ENCODE assay signal across 9 cellular contexts in genomic region chrX:27910412-27910811, GRCh38.
"Had no signal": no experiment of that assay in that cellular context is flagged by ENCODE, and none has a peak within 500 bp of the region (broad histone marks: within the 10 kb centered on the region; RNA-seq: fewer than 3 reads in every experiment).

No MANE protein-coding gene starts in this region.

- ATAC-seq: GM23338, K562 had no signal

- H3K4me3 ChIP-seq: GM23338, K562 had no signal

- FAIRE-seq: H1, H54, K562 had no signal

- H2AFZ ChIP-seq: GM23338 had no signal

- H3K4me2 ChIP-seq: GM23338 had no signal

- H3K27ac ChIP-seq: HL-60 had no signal

- DNase-seq: H9, HCEC 1CT, IMR-90, KG1 had no signal
